Comparison of ENCODE assay signal across 20 cellular contexts in genomic region chrX:153608821-153609220, GRCh38. TPM values are rescaled to one million over a fixed set of nuclear protein-coding genes. Genes with fewer than 3 reads are reported as not detected.
DNase-seq lines count a peak whose midpoint lies in the region; ATAC-seq and TF ChIP-seq lines count a peak whose summit lies in the region.
"Had no signal": no experiment of that assay in that cellular context is flagged by ENCODE, and none has a peak within 500 bp of the region (broad histone marks: within the 10 kb centered on the region; RNA-seq: fewer than 3 reads in every experiment).

No MANE protein-coding gene starts in this region.

- no peaks in the 10 kb centered on the region for H3K9me3 ChIP-seq in neural progenitor cell (ENCODE audit: low read depth)
- no peaks in the 10 kb centered on the region for H3K9me3 ChIP-seq in hepatocyte (ENCODE audit: low read depth)
- H3K9me3 ChIP-seq: BLaER1 had no signal

- H3K36me3 Mint-ChIP-seq in HFFc6 (ENCODE audit: low read depth) (no peaks in the 10 kb centered on the region), neural progenitor cell (no peaks in the 10 kb centered on the region)
- peaks cover 3% of the 10 kb centered on the region for H3K36me3 Mint-ChIP-seq in activated naive CD4-positive, alpha-beta T cell treated with anti-CD3 and anti-CD28 coated beads, Interleukin-2, amount 10 ng/mL, durations not matched to agents 7 days and 5 days

- H3K9me3 Mint-ChIP-seq in HFFc6 (no peaks in the 10 kb centered on the region), neural progenitor cell (peaks cover 28% of the 10 kb centered on the region)
- H3K9me3 Mint-ChIP-seq in activated naive CD4-positive, alpha-beta T cell treated with anti-CD3 and anti-CD28 coated beads, Interleukin-2, amount 10 ng/mL, durations not matched to agents 7 days and 5 days, result no peaks in the 10 kb centered on the region
- H3K9me3 Mint-ChIP-seq in stimulated activated naive CD8-positive, alpha-beta T cell treated with anti-CD3 and anti-CD28 coated beads, Interleukin-15, amount 100 ng/mL, for 72 hours, result no peaks in the 10 kb centered on the region

- H3K79me2 ChIP-seq in neural progenitor cell (ENCODE audit: low read depth), result no peaks in the 10 kb centered on the region
- H3K79me2 ChIP-seq in hepatocyte, result no peaks in the 10 kb centered on the region

- H3K27me3 ChIP-seq in neural progenitor cell (peaks cover 76% of the 10 kb centered on the region), hepatocyte (no peaks in the 10 kb centered on the region)

- no peaks in the 10 kb centered on the region for H4K20me1 ChIP-seq in neural progenitor cell (ENCODE audit: low read depth)
- H4K20me1 ChIP-seq in hepatocyte (ENCODE audit: insufficient read depth, poor library complexity, severe bottlenecking), result no peaks in the 10 kb centered on the region
- H4K20me1 ChIP-seq: BLaER1 had no signal

- H3K4me3 Mint-ChIP-seq in HFFc6, result no peak overlapping the region
- peak overlapping the region; percentile 68 for H3K4me3 Mint-ChIP-seq in neural progenitor cell
- H3K4me3 Mint-ChIP-seq in activated naive CD4-positive, alpha-beta T cell treated with anti-CD3 and anti-CD28 coated beads, Interleukin-2, amount 10 ng/mL, durations not matched to agents 7 days and 5 days, result no peak overlapping the region
- no peak overlapping the region for H3K4me3 Mint-ChIP-seq in stimulated activated naive CD8-positive, alpha-beta T cell treated with anti-CD3 and anti-CD28 coated beads, Interleukin-15, amount 100 ng/mL, for 72 hours

- WGBS in hepatocyte (ENCODE audit: low lambda C conversion rate, missing lambda C conversion rate), result 55% methylated on average over 4 of the region's 4 CpGs

- H3K27ac Mint-ChIP-seq in HFFc6 (no peak overlapping the region; the same call in 1 of the 2 replicates), neural progenitor cell (no peak overlapping the region)
- no peak overlapping the region for H3K27ac Mint-ChIP-seq in activated naive CD4-positive, alpha-beta T cell treated with anti-CD3 and anti-CD28 coated beads, Interleukin-2, amount 10 ng/mL, durations not matched to agents 7 days and 5 days
- no peak overlapping the region for H3K27ac Mint-ChIP-seq in stimulated activated naive CD8-positive, alpha-beta T cell treated with anti-CD3 and anti-CD28 coated beads, Interleukin-15, amount 100 ng/mL, for 72 hours

- H3F3A ChIP-seq in neural progenitor cell (ENCODE audit: low read depth), result peaks cover 4% of the 10 kb centered on the region

- no peak overlapping the region for H3K4me2 ChIP-seq in neural progenitor cell
- no peak overlapping the region for H3K4me2 ChIP-seq in hepatocyte

- H3K9me2 ChIP-seq in hepatocyte (replicated peaks; ENCODE audit: insufficient read depth), result no peaks in the 10 kb centered on the region

- ATAC-seq in stimulated activated naive CD8-positive, alpha-beta T cell treated with anti-CD3 and anti-CD28 coated beads, Interleukin-15, amount 100 ng/mL, for 72 hours, result no peak

- peaks cover 13% of the 10 kb centered on the region for H3K4me1 Mint-ChIP-seq in HFFc6 (ENCODE audit: low read depth)
- peaks cover 2% of the 10 kb centered on the region for H3K4me1 Mint-ChIP-seq in neural progenitor cell
- peaks cover 20% of the 10 kb centered on the region for H3K4me1 Mint-ChIP-seq in activated naive CD4-positive, alpha-beta T cell treated with anti-CD3 and anti-CD28 coated beads, Interleukin-2, amount 10 ng/mL, durations not matched to agents 7 days and 5 days
- H3K4me1 Mint-ChIP-seq in stimulated activated naive CD8-positive, alpha-beta T cell treated with anti-CD3 and anti-CD28 coated beads, Interleukin-15, amount 100 ng/mL, for 72 hours, result peaks cover 15% of the 10 kb centered on the region

- no peak overlapping the region for H2AFZ ChIP-seq in neural progenitor cell (replicated peaks)
- H2AFZ ChIP-seq in hepatocyte, result no peak overlapping the region

- H3K27ac ChIP-seq in neural progenitor cell, result no peak overlapping the region
- H3K27ac ChIP-seq in hepatocyte, result no peak overlapping the region
- H3K27ac ChIP-seq: 22Rv1, BLaER1 had no signal

- CTCF ChIA-PET in activated naive CD4-positive, alpha-beta T cell treated with anti-CD3 and anti-CD28 coated beads, Interleukin-2, amount 10 ng/mL, durations not matched to agents 7 days and 5 days (lab: Charles Lee), result interaction anchor here (0.7 to 2.5 kb wide), 13 partner anchors 8 to 168 kb away, joined by 3 to 19 read pairs (median 4); partner anchors contain the start of gene DUSP9

- H3K36me3 ChIP-seq in neural progenitor cell, result no peaks in the 10 kb centered on the region
- no peaks in the 10 kb centered on the region for H3K36me3 ChIP-seq in hepatocyte (replicated peaks; ENCODE audit: insufficient read depth, low read depth)
- H3K36me3 ChIP-seq: BLaER1 had no signal

- peaks cover 4% of the 10 kb centered on the region for H3K27me3 Mint-ChIP-seq in HFFc6 (ENCODE audit: insufficient read depth)
- H3K27me3 Mint-ChIP-seq in neural progenitor cell (ENCODE audit: insufficient read depth, low read depth), result peaks cover 21% of the 10 kb centered on the region
- H3K27me3 Mint-ChIP-seq in activated naive CD4-positive, alpha-beta T cell treated with anti-CD3 and anti-CD28 coated beads, Interleukin-2, amount 10 ng/mL, durations not matched to agents 7 days and 5 days, result peaks cover 68% of the 10 kb centered on the region
- H3K27me3 Mint-ChIP-seq in stimulated activated naive CD8-positive, alpha-beta T cell treated with anti-CD3 and anti-CD28 coated beads, Interleukin-15, amount 100 ng/mL, for 72 hours, result no peaks in the 10 kb centered on the region

- no peak overlapping the region for H3K9ac ChIP-seq in neural progenitor cell
- H3K9ac ChIP-seq: BLaER1 had no signal

- H3K4me3 ChIP-seq in AG10803 (ENCODE audit: low read length) (no peak overlapping the region), neural progenitor cell (no peak overlapping the region), hepatocyte (no peak overlapping the region)

- H3K4me1 ChIP-seq in neural progenitor cell, result no peaks in the 10 kb centered on the region
- H3K4me1 ChIP-seq in hepatocyte (ENCODE audit: insufficient read depth), result no peaks in the 10 kb centered on the region

- TF ChIP-seq CTCF in AG10803 (conservative IDR thresholded peaks at IDR 0.05; ENCODE audit: low read length), result no peak
- no peak for TF ChIP-seq CTCF in HFFc6 (IDR thresholded peaks at IDR 0.05)
- TF ChIP-seq CTCF in neural progenitor cell (IDR thresholded peaks at IDR 0.05), result no peak
- TF ChIP-seq CTCF in hepatocyte (IDR thresholded peaks at IDR 0.05; ENCODE audit: poor library complexity), result no peak

- DNase-seq in AG10803 (ENCODE audit: low read depth) (peak; percentile 38), HFFc6 (peak; percentile 2), fibroblast of gingiva (ENCODE audit: low read depth) (peak; percentile 1), neural progenitor cell (ENCODE audit: low spot score) (no peak), hepatocyte (ENCODE audit: low spot score) (no peak), NCI-H1436 (lab: John Stamatoyannopoulos, UW) (no peak)
- DNase-seq in activated naive CD4-positive, alpha-beta T cell treated with anti-CD3 and anti-CD28 coated beads, Interleukin-2, amount 10 ng/mL, durations not matched to agents 7 days and 5 days, result no peak
- DNase-seq in stimulated activated naive CD8-positive, alpha-beta T cell treated with anti-CD3 and anti-CD28 coated beads, Interleukin-15, amount 100 ng/mL, for 72 hours, result no peak
- DNase-seq: H7; NCI-H1105 treated with DMSO at 0.1 percent for 48 hours; NCI-H187 treated with DMSO at 0.1 percent for 48 hours; NCI-H69; NK-92 treated with Interleukin-12 subunit alpha and Interleukin-12 subunit beta, amount 100 ng/mL, for 24 hours; SHP77 treated with DMSO at 0.1 percent for 48 hours had no signal

RNA-seq across cellular contexts. Expression of gene CCNQ, which starts 9.9 kb away (rescaled TPM):
- 10 to 100 TPM; 25.7 to 31.9 (median 29.6) TPM for total RNA-seq in HFFc6 (2021; fragmentation: NEBNext Ultra II Directional; extraction: Animal tissue kit (Norgen Biotek cat#: 25700))
- total RNA-seq in neural progenitor cell (ENCODE audit: low replicate concordance) (15.2 and 22.2 TPM in 2 replicates), hepatocyte (21.6 and 28.3 TPM in 2 replicates)
- 26.7 and 31.3 TPM in 2 replicates for polyA plus RNA-seq in hepatocyte

RNA-seq across cellular contexts. Expression of gene DUSP9, which starts 38.2 kb away (rescaled TPM):
- total RNA-seq in HFFc6 (2021; fragmentation: NEBNext Ultra II Directional; extraction: Animal tissue kit (Norgen Biotek cat#: 25700)), result not detected
- 0.21 and 2.0 TPM in 2 replicates for total RNA-seq in neural progenitor cell (ENCODE audit: low replicate concordance)
- 86.2 and 87.3 TPM in 2 replicates for total RNA-seq in hepatocyte
- polyA plus RNA-seq in hepatocyte, result 48.2 and 75.5 TPM in 2 replicates
- total RNA-seq: HT-29, LHCN-M2, OCI-LY7 had no signal
- polyA plus RNA-seq: AG04450 had no signal

Comparison
In these comparisons a context has a peak if more than half of its experiments do, and no peak if none do; other contexts are left out.
1. DNase-seq: peak in AG10803 (single experiment), HFFc6 (single experiment) and fibroblast of gingiva (single experiment); none in neural progenitor cell (single experiment), activated naive CD4-positive, alpha-beta T cell treated with anti-CD3 and anti-CD28 coated beads, Interleukin-2, amount 10 ng/mL, durations not matched to agents 7 days and 5 days (single experiment), hepatocyte (single experiment), NCI-H1436 (single experiment) and stimulated activated naive CD8-positive, alpha-beta T cell treated with anti-CD3 and anti-CD28 coated beads, Interleukin-15, amount 100 ng/mL, for 72 hours (0 of 2).
2. RNA of gene DUSP9, which starts 38.2 kb away (total RNA-seq): 86.2 to 87.3 TPM in hepatocyte; 0.21 to 2.0 TPM in neural progenitor cell and not detected in HFFc6; every median in the first group is over 10 times any median in the second.